ENCODE assay signal across 9 cellular contexts in genomic region chrX:103586659-103587058, GRCh38. TPM values are rescaled to one million over a fixed set of nuclear protein-coding genes. Genes with fewer than 3 reads are reported as not detected.
DNase-seq lines count a peak whose midpoint lies in the region; TF ChIP-seq lines count a peak whose summit lies in the region.
"Had no signal": no experiment of that assay in that cellular context is flagged by ENCODE, and none has a peak within 500 bp of the region (broad histone marks: within the 10 kb centered on the region; RNA-seq: fewer than 3 reads in every experiment).

No MANE protein-coding gene starts in this region.

- H3K36me3 ChIP-seq in Caco-2 (ENCODE audit: control insufficient read depth, insufficient read depth, low read length) (no peaks in the 10 kb centered on the region), SK-N-MC (ENCODE audit: insufficient read depth, low read length) (no peaks in the 10 kb centered on the region)

- H3K36me3 Mint-ChIP-seq in Caco-2 (ENCODE audit: insufficient read depth, unreplicated experiment): no peaks in the 10 kb centered on the region

- H3K4me3 ChIP-seq in Caco-2 (ENCODE audit: low read depth, low read length): no peak overlapping the region
- peak overlapping the region; percentile 80; the same call in 1 of the 2 replicates for H3K4me3 ChIP-seq in SK-N-MC
- peak overlapping the region; percentile 80 for H3K4me3 ChIP-seq in retinal pigment epithelial cell (ENCODE audit: low read length)

- H3K27me3 ChIP-seq in Caco-2 (replicated peaks; ENCODE audit: control insufficient read depth, insufficient read depth, low read length): no peaks in the 10 kb centered on the region

- POLR2A ChIA-PET in Caco-2 (lab: Charles Lee): no interaction called here

- no peaks in the 10 kb centered on the region for H3K4me1 ChIP-seq in Caco-2

- no peak for DNase-seq in Caco-2
- DNase-seq in SK-N-MC (ENCODE audit: low read depth, low spot score): no peak
- DNase-seq in fibroblast of peridontal ligament (ENCODE audit: extremely low read depth): peak; percentile 0
- no peak for DNase-seq in retinal pigment epithelial cell (ENCODE audit: low read depth)
- DNase-seq in effector CD8-positive, alpha-beta T cell (lab: John Stamatoyannopoulos, UW): no peak
- DNase-seq in SKM-1 treated with dmso at 0.1 percent for 144 hours (lab: John Stamatoyannopoulos, UW; ENCODE audit: unreplicated experiment): no peak
- DNase-seq in dermis blood vessel endothelial cell: no peak
- DNase-seq in C1 segment of cervical spinal cord (lab: John Stamatoyannopoulos, UW): no peak
- DNase-seq: MV-4-11 had no signal

- no peak overlapping the region for H3K27ac ChIP-seq in SK-N-MC

- BruUV-seq in Caco-2 (replicated peaks; lab: Mats Ljungman, UMichigan): no TSS peak

- no peak for TF ChIP-seq CTCF in Caco-2 (IDR thresholded peaks at IDR 0.05; ENCODE audit: insufficient read depth in 1 of 2, low read depth in 1 of 2, low read length in 1 of 2, severe bottlenecking in 1 of 2, unreplicated experiment in 1 of 2)
- no peak for TF ChIP-seq CTCF in retinal pigment epithelial cell (conservative IDR thresholded peaks at IDR 0.05; ENCODE audit: low read depth, low read length)

- no peaks in the 10 kb centered on the region for H3K9me3 Mint-ChIP-seq in Caco-2 (ENCODE audit: unreplicated experiment)

- H3K4me3 Mint-ChIP-seq in Caco-2 (ENCODE audit: unreplicated experiment): peak overlapping the region; percentile 87

- H3K4me1 Mint-ChIP-seq in Caco-2 (ENCODE audit: low read depth, unreplicated experiment): no peaks in the 10 kb centered on the region

- no peak overlapping the region for H3K27ac Mint-ChIP-seq in Caco-2 (ENCODE audit: unreplicated experiment)

- H3K9ac ChIP-seq in SK-N-MC (ENCODE audit: insufficient read length): no peak overlapping the region

- no peaks in the 10 kb centered on the region for H3K27me3 Mint-ChIP-seq in Caco-2 (ENCODE audit: insufficient read depth, unreplicated experiment)

- CTCF ChIA-PET in Caco-2 (lab: Charles Lee): no interaction called here

- intact Hi-C loops in Caco-2 (cut with micrococcal nuclease; ENCODE audit: unreplicated experiment): no loop called here

- H3K9me3 ChIP-seq in Caco-2 (no peaks in the 10 kb centered on the region), SK-N-MC (ENCODE audit: low read depth, low read length) (no peaks in the 10 kb centered on the region)

RNA-seq across cellular contexts. Expression of gene TCEAL4, which starts 1.3 kb away (rescaled TPM):
- 39.0 and 42.3 TPM in 2 replicates for total RNA-seq in Caco-2 (2022)
- 41.6 and 48.5 TPM in 2 replicates for total RNA-seq in dermis blood vessel endothelial cell

RNA-seq across cellular contexts. Expression of gene TCEAL3, which starts 21.1 kb away (rescaled TPM):
- total RNA-seq in Caco-2 (2022) (2.7 and 3.3 TPM in 2 replicates), dermis blood vessel endothelial cell (8.0 and 8.4 TPM in 2 replicates)

RNA-seq across cellular contexts. Expression of gene TCEAL1, which starts 42.1 kb away (rescaled TPM):
- total RNA-seq in Caco-2 (2022): 11.6 and 11.8 TPM in 2 replicates
- total RNA-seq in dermis blood vessel endothelial cell: 20.6 and 30.3 TPM in 2 replicates
